Comparison of ENCODE assay signal across 8 cellular contexts in the genomic region with DNA sequence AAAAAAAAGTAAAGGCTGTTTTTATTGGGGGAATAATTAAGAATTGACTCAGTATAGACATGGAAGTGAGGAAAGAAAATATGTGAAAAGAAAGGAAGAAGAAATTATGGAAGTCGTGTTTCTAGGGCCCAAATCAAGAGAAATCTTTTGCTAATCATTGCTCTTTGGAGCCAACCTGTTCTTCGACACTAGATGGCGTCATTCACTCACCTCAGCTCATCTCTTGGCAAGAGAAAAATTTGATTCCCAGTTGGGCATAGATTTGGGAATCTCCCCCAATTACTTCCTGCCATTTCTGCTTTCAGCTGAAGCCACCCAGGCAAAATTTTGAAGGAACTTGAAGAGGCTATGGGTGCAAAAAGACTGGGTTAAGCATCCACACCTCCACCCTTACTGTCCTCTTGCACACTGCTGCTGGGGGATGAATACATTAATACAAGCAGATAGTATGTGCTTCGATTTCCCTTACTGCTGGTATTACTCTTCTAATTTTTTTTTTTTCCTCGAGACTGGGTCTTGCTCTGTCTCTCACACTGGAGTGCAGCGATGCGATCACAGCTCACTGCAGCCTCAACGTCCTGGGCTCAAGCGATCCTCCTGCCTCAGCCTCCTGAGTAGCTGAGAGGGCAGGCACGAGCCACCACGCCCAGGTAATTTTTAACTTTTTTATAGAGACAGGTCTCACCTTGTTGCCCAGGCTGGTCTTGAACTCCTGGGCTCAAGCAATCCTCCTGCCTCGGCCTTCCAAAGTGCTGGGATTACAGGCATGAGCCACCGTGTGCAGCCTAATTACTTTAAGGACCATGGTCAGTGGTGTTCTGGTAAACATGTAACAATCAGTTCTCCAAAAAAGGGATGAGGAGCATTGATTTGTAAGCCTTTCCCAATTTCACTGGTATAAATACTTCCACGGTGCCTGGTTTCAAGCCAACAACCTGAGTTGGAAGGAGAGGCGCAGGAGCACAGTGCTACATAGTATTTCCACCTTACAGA. TPM values are rescaled to one million over a fixed set of nuclear protein-coding genes. Genes with fewer than 3 reads are reported as not detected.
A peak's percentile ranks its signal among the peaks of the same experiment; 100 is the strongest.
DNase-seq lines count a peak whose midpoint lies in the region; ATAC-seq lines count a peak whose summit lies in the region.

No MANE protein-coding gene starts in this region.

- peak; percentile 58 for DNase-seq in SIG-M5 treated with dmso at 0.1 percent for 504 hours (lab: John Stamatoyannopoulos, UW; ENCODE audit: unreplicated experiment)
- DNase-seq in SIG-M5 (lab: John Stamatoyannopoulos, UW): no peak
- DNase-seq in HPDE6-E6E7 (ENCODE audit: extremely low spot score): peak; percentile 63
- peak; percentile 48 for DNase-seq in RPMI8226
- peak; percentile 28 for DNase-seq in epidermal melanocyte (ENCODE audit: insufficient read length, low spot score)
- DNase-seq in naive B cell: peak; percentile 19
- no peak for DNase-seq in islet precursor cell

- H3K9me3 Mint-ChIP-seq in naive B cell: peaks cover 0 to 2% (median 0%) of the 10 kb centered on the region in 7 donors

- no peak overlapping the region for H3K4me3 Mint-ChIP-seq in naive B cell

- peaks cover 5 to 15% of the 10 kb centered on the region in 2 donors for H3K36me3 Mint-ChIP-seq in naive B cell

- no peak overlapping the region for H3K27ac Mint-ChIP-seq in naive B cell

- ATAC-seq in naive B cell (ENCODE audit: low read depth in 2 of 2) (peak in 1 of 2 donors; percentile 36), GM18873 (IDR thresholded peaks at IDR 0.05; ENCODE audit: low FRiP score, unreplicated experiment) (no peak)

- peaks cover 0 to 8% (median 0%) of the 10 kb centered on the region in 3 donors for H3K4me1 Mint-ChIP-seq in naive B cell

- H3K27me3 Mint-ChIP-seq in naive B cell: no peaks in the 10 kb centered on the region

RNA-seq across cellular contexts. Expression of a gene that starts 13.5 kb away (rescaled TPM):
- polyA plus RNA-seq in naive B cell (ENCODE audit: low read depth in 6 of 6): 100 to 1,000 TPM in 1 of 6 donors, 10 to 100 TPM in 5; 79.8 to 110 (median 84.7) TPM

Comparison
In these comparisons a context has a peak if more than half of its experiments do, and no peak if none do; other contexts are left out.
1. DNase-seq: peak in SIG-M5 treated with dmso at 0.1 percent for 504 hours (single experiment), HPDE6-E6E7 (single experiment), RPMI8226 (single experiment), epidermal melanocyte (single experiment) and naive B cell (single experiment); none in SIG-M5 (single experiment) and islet precursor cell (single experiment).